ENCODE assay signal across 21 cellular contexts in the genomic region with DNA sequence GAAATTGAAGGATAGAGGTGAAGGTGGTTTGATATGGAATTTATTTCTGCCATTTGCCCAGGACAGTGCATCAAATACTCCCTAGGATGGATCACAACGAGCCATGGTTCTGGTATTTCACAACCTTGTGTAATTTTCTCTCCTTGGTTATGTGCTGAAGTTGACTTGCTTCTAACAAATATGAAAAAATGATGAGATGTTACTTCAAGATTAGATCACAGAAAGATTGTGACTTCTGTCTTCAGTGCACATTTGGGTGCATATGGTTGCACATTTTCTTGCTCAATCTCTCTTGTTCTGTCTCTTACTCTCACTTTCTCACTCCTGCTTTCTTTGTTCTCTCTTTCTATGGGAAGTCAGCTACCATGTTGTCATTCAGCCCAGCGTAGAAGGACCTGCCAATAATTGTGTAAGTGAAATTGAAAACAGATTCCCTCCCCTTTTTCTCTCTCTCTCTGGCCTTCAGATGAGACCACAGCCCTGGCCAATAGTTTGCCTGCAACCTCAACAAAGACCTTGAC.
A peak's percentile ranks its signal among the peaks of the same experiment; 100 is the strongest.
DNase-seq lines count a peak whose midpoint lies in the region; ATAC-seq and TF ChIP-seq lines count a peak whose summit lies in the region.
"Had no signal": no experiment of that assay in that cellular context is flagged by ENCODE, and none has a peak within 500 bp of the region (broad histone marks: within the 10 kb centered on the region; RNA-seq: fewer than 3 reads in every experiment).

No MANE protein-coding gene starts in this region.

- H3K27ac Mint-ChIP-seq in activated T-helper 17 cell treated with anti-CD3 and anti-CD28 coated beads, Interleukin-2, amount 50 U/mL, for 72 hours: no peak overlapping the region
- H3K27ac Mint-ChIP-seq in stimulated activated memory B cell treated with anti-CD40 and anti-IgM and Interleukin-4, amounts not matched to agents 10 μg/mL and 1 μg/mL and 100 μg/mL, for 72 hours: peak overlapping the region; percentile 21
- no peak overlapping the region for H3K27ac Mint-ChIP-seq in Caco-2 (ENCODE audit: unreplicated experiment)
- H3K27ac Mint-ChIP-seq: T-helper 17 cell had no signal

- H3K4me1 ChIP-seq in GM23248 (ENCODE audit: insufficient read depth) (peaks cover 38% of the 10 kb centered on the region), Caco-2 (0 out of 2 replicates have a peak, but pooled peaks cover 2% of the 10 kb centered on the region)

- no peaks in the 10 kb centered on the region for H3K36me3 Mint-ChIP-seq in activated T-helper 17 cell treated with anti-CD3 and anti-CD28 coated beads, Interleukin-2, amount 50 U/mL, for 72 hours (ENCODE audit: low read depth)
- H3K36me3 Mint-ChIP-seq in stimulated activated memory B cell treated with anti-CD40 and anti-IgM and Interleukin-4, amounts not matched to agents 10 μg/mL and 1 μg/mL and 100 μg/mL, for 72 hours: peaks cover 5% of the 10 kb centered on the region
- no peaks in the 10 kb centered on the region for H3K36me3 Mint-ChIP-seq in Caco-2 (ENCODE audit: insufficient read depth, unreplicated experiment)

- H3K27me3 ChIP-seq in GM23248 (replicated peaks; ENCODE audit: insufficient read depth) (no peaks in the 10 kb centered on the region), Caco-2 (replicated peaks; ENCODE audit: control insufficient read depth, insufficient read depth, low read length) (no peaks in the 10 kb centered on the region)
- H3K27me3 ChIP-seq: BLaER1, SJSA1 had no signal

- peaks cover 28% of the 10 kb centered on the region for H3F3A ChIP-seq in GM23248 (ENCODE audit: insufficient read depth)

- intact Hi-C loops in Caco-2 (cut with micrococcal nuclease; ENCODE audit: unreplicated experiment): no loop called here

- no peak overlapping the region for H3K9ac ChIP-seq in GM23248
- H3K9ac ChIP-seq: BLaER1, KMS-11 had no signal

- H3K9me3 ChIP-seq in GM23248 (ENCODE audit: low read depth) (no peaks in the 10 kb centered on the region), Caco-2 (no peaks in the 10 kb centered on the region)
- H3K9me3 ChIP-seq: A549 had no signal

- peaks cover 4% of the 10 kb centered on the region for H3K9me3 Mint-ChIP-seq in activated T-helper 17 cell treated with anti-CD3 and anti-CD28 coated beads, Interleukin-2, amount 50 U/mL, for 72 hours
- H3K9me3 Mint-ChIP-seq in stimulated activated memory B cell treated with anti-CD40 and anti-IgM and Interleukin-4, amounts not matched to agents 10 μg/mL and 1 μg/mL and 100 μg/mL, for 72 hours: peaks cover 8% of the 10 kb centered on the region
- H3K9me3 Mint-ChIP-seq in Caco-2 (ENCODE audit: unreplicated experiment): no peaks in the 10 kb centered on the region

- no peak overlapping the region for H3K4me2 ChIP-seq in GM23248 (ENCODE audit: unreplicated experiment)
- H3K4me2 ChIP-seq: A549, BLaER1, KMS-11 had no signal

- DNase-seq in GM23248: peak; percentile 18
- DNase-seq in MV-4-11 (lab: John Stamatoyannopoulos, UW): peak; percentile 80
- no peak for DNase-seq in activated T-cell treated with anti-CD3 and anti-CD28 coated beads for 4 hours
- no peak for DNase-seq in Caco-2
- DNase-seq in effector CD4-positive, alpha-beta T cell: no peak
- DNase-seq: DND-41, NCI-H1092 treated with DMSO at 0.1 percent for 48 hours, NCI-H146, NCI-H2081, NCI-H510A, NCI-H82, PC-3, T-helper 17 cell had no signal

- no peak for TF ChIP-seq CTCF in Caco-2 (IDR thresholded peaks at IDR 0.05; ENCODE audit: insufficient read depth in 1 of 2, low read depth in 1 of 2, low read length in 1 of 2, severe bottlenecking in 1 of 2, unreplicated experiment in 1 of 2)

- no peaks in the 10 kb centered on the region for H3K9me2 ChIP-seq in GM23248 (ENCODE audit: insufficient read depth)

- no peak overlapping the region for H3K4me3 ChIP-seq in GM23248
- no peak overlapping the region for H3K4me3 ChIP-seq in Caco-2 (ENCODE audit: low read depth, low read length)
- H3K4me3 ChIP-seq: A549, BLaER1, SJSA1 had no signal

- CTCF ChIA-PET in Caco-2 (lab: Charles Lee): no interaction called here

- 41 to 48% methylated on average over 2 of the region's 2 CpGs for WGBS in GM23248 (ENCODE audit: low coverage in 1 of 2, low lambda C conversion rate in 2 of 2, missing lambda C conversion rate in 2 of 2), 2 experiments

- peaks cover 5% of the 10 kb centered on the region for H3K4me1 Mint-ChIP-seq in activated T-helper 17 cell treated with anti-CD3 and anti-CD28 coated beads, Interleukin-2, amount 50 U/mL, for 72 hours
- peaks cover 11% of the 10 kb centered on the region for H3K4me1 Mint-ChIP-seq in stimulated activated memory B cell treated with anti-CD40 and anti-IgM and Interleukin-4, amounts not matched to agents 10 μg/mL and 1 μg/mL and 100 μg/mL, for 72 hours
- no peaks in the 10 kb centered on the region for H3K4me1 Mint-ChIP-seq in Caco-2 (ENCODE audit: low read depth, unreplicated experiment)
- H3K4me1 Mint-ChIP-seq: T-helper 17 cell had no signal

- no peak overlapping the region for H3K27ac ChIP-seq in GM23248
- H3K27ac ChIP-seq: A549, BLaER1, KMS-11, RWPE1, SJSA1 had no signal

- in situ Hi-C loops in GM23248 (cut with MboI): no loop called here

- H3K27me3 Mint-ChIP-seq in activated T-helper 17 cell treated with anti-CD3 and anti-CD28 coated beads, Interleukin-2, amount 50 U/mL, for 72 hours: no peaks in the 10 kb centered on the region
- no peaks in the 10 kb centered on the region for H3K27me3 Mint-ChIP-seq in stimulated activated memory B cell treated with anti-CD40 and anti-IgM and Interleukin-4, amounts not matched to agents 10 μg/mL and 1 μg/mL and 100 μg/mL, for 72 hours
- no peaks in the 10 kb centered on the region for H3K27me3 Mint-ChIP-seq in Caco-2 (ENCODE audit: insufficient read depth, unreplicated experiment)
- H3K27me3 Mint-ChIP-seq: T-helper 17 cell had no signal

- no peak overlapping the region for H2AFZ ChIP-seq in GM23248

- H4K20me1 ChIP-seq in GM23248 (ENCODE audit: insufficient read depth): no peaks in the 10 kb centered on the region
- H4K20me1 ChIP-seq: BLaER1 had no signal

- H3K36me3 ChIP-seq in GM23248 (ENCODE audit: low read depth) (no peaks in the 10 kb centered on the region), Caco-2 (ENCODE audit: control insufficient read depth, insufficient read depth, low read length) (no peaks in the 10 kb centered on the region)
- H3K36me3 ChIP-seq: BLaER1, SJSA1 had no signal

- H3K79me2 ChIP-seq in GM23248 (ENCODE audit: insufficient read depth): no peaks in the 10 kb centered on the region

- BruUV-seq in Caco-2 (replicated peaks; lab: Mats Ljungman, UMichigan): no TSS peak

- POLR2A ChIA-PET in Caco-2 (lab: Charles Lee): no interaction called here

- no peak overlapping the region for H3K4me3 Mint-ChIP-seq in activated T-helper 17 cell treated with anti-CD3 and anti-CD28 coated beads, Interleukin-2, amount 50 U/mL, for 72 hours
- H3K4me3 Mint-ChIP-seq in stimulated activated memory B cell treated with anti-CD40 and anti-IgM and Interleukin-4, amounts not matched to agents 10 μg/mL and 1 μg/mL and 100 μg/mL, for 72 hours: no peak overlapping the region
- H3K4me3 Mint-ChIP-seq in Caco-2 (ENCODE audit: unreplicated experiment): no peak overlapping the region
- H3K4me3 Mint-ChIP-seq: T-helper 17 cell had no signal

- peak; percentile 29 for ATAC-seq in activated T-helper 17 cell treated with anti-CD3 and anti-CD28 coated beads, Interleukin-2, amount 50 U/mL, for 72 hours (replicated peaks)
- no peak for ATAC-seq in stimulated activated memory B cell treated with anti-CD40 and anti-IgM and Interleukin-4, amounts not matched to agents 10 μg/mL and 1 μg/mL and 100 μg/mL, for 72 hours
- no peak for ATAC-seq in HG02981 (IDR thresholded peaks at IDR 0.05; ENCODE audit: unreplicated experiment)
- ATAC-seq: A549, PC-3, T-helper 17 cell had no signal

Comparison
In these comparisons a context has a peak if more than half of its experiments do, and no peak if none do; other contexts are left out.
1. DNase-seq: peak in GM23248 (single experiment) and MV-4-11 (single experiment); none in activated T-cell treated with anti-CD3 and anti-CD28 coated beads for 4 hours (single experiment), Caco-2 (0 of 2) and effector CD4-positive, alpha-beta T cell (single experiment).